ENCODE assay signal across 15 cellular contexts in the genomic region with DNA sequence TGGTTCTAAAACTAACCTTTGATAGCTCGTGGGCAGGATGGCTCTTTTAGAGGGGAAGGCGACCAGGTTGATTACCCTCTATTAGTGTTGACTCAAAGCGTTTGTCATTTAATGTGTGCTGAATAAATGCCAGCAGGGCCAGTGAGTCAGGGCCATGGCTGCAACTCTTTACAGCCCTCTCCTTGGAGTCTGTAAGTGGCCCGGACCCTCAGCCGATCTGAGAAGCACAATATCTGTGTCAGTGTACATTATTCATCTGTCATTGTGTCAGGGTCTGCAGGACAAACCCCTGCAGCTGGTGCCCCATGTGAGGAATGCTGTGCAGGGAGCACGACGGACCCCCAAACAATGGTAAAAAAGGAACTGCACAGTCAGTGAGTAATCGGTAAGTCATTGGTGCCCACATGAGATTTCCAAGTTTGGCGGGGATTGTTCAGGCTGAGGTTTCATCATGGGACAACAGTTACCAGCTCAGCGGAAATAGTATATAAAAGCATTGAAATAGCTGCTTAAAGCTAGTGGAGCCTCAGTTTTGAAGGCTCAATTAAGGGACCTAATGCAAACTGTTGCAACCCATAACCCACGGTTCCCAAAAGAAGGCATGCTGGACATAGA.
"Had no signal": no experiment of that assay in that cellular context is flagged by ENCODE, and none has a peak within 500 bp of the region (broad histone marks: within the 10 kb centered on the region; RNA-seq: fewer than 3 reads in every experiment).

No MANE protein-coding gene starts in this region.

- H3K27ac ChIP-seq: dorsolateral prefrontal cortex, left lung, thoracic aorta, upper lobe of left lung had no signal

- ATAC-seq: activated CD8-positive, alpha-beta T cell treated with anti-CD3 and anti-CD28 coated beads, Interleukin-2, amount 10 ng/mL, durations not matched to agents 7 days and 5 days; foreskin keratinocyte; left lung; stimulated activated naive B cell treated with anti-CD40 and anti-IgM and Interleukin-4, amounts not matched to agents 10 μg/mL and 1 μg/mL and 100 μg/mL, for 72 hours had no signal

- DNase-seq: activated CD4-positive, alpha-beta T cell treated with anti-CD3 and anti-CD28 coated beads for 48 hours; activated CD4-positive, CD25-positive, alpha-beta regulatory T cell; activated CD8-positive, alpha-beta T cell treated with anti-CD3 and anti-CD28 coated beads, Interleukin-2, amount 10 ng/mL, durations not matched to agents 7 days and 5 days; activated naive CD4-positive, alpha-beta T cell treated with Interleukin-2 at 50 U/mL for 16 hours; activated naive CD8-positive, alpha-beta T cell treated with anti-CD3 and anti-CD28 coated beads, Interleukin-2, amount 10 ng/mL, durations not matched to agents 7 days and 5 days; activated T-cell treated with anti-CD3 and anti-CD28 coated beads, Interleukin-2, amount 50 U/mL, for 24 hours; amygdala; caudate nucleus; dorsolateral prefrontal cortex; foreskin keratinocyte; left lung; occipital lobe; stimulated activated naive B cell treated with anti-CD40 and anti-IgM and Interleukin-4, amounts not matched to agents 10 μg/mL and 1 μg/mL and 100 μg/mL, for 72 hours; upper lobe of left lung had no signal
